1 cellular context compared by ENCODE assay signal in genomic region chr7:71364559-71364958, GRCh38.
TF ChIP-seq lines count a peak whose summit lies in the region.

No MANE protein-coding gene starts in this region.

TF ChIP-seq in WTC11, 78 proteins besides CTCF, POLR2A, EP300 and RAD21 (continued from another document):
- TF ChIP-seq GRHL2 (CRISPR knock-in tag; IDR thresholded peaks at IDR 0.05; ENCODE audit: insufficient replicate concordance, severe bottlenecking) (no peak), ZBTB21 (CRISPR knock-in tag; IDR thresholded peaks at IDR 0.05; ENCODE audit: borderline replicate concordance) (no peak), CBFB (CRISPR knock-in tag; IDR thresholded peaks at IDR 0.05; ENCODE audit: low read depth) (no peak), OVOL2 (CRISPR knock-in tag; IDR thresholded peaks at IDR 0.05; ENCODE audit: borderline replicate concordance) (no peak), MAX (CRISPR knock-in tag; IDR thresholded peaks at IDR 0.05) (no peak), ZBTB43 (CRISPR knock-in tag; IDR thresholded peaks at IDR 0.05) (no peak)
